27 cellular contexts compared by ENCODE assay signal in the genomic region with DNA sequence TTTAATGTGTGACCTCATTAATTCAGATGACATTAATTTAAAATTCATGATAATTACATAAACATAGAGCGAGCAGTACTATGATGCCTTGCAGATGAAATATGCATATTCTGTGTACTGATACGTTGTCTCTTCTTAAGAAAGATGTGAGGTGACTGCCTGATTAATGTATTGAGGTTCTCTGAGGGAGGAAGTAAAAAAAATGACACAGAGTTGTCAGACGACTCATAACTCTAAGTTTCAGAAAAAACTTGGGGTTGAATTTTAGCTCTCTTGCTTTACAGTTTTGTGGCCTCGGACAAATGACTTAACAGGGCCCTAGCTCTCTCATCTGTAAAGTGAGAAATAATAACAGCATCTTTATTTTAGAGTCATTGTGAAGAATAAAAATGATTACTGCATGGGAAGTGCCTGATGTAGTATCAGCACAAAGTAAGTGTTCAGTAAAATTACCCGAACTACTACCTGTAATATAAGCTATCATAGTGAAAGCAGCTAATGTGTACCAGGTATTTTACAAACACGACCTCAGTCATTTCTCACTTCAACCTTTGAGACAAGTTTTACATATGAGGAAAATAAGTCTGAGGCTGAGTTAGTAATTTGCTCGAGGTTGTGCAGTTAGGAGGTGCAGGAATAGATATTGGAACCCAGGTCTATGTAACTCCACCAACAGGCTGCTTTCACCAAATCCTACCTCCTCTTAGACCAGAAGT.
"Had no signal": no experiment of that assay in that cellular context is flagged by ENCODE, and none has a peak within 500 bp of the region (broad histone marks: within the 10 kb centered on the region; RNA-seq: fewer than 3 reads in every experiment).

No MANE protein-coding gene starts in this region.

- H3K4me3 ChIP-seq: ascending aorta, cardiac muscle cell had no signal

- H3K36me3 ChIP-seq: ascending aorta, cardiac muscle cell had no signal

- H3K27ac ChIP-seq: ascending aorta, cardiac muscle cell, VCaP had no signal

- ATAC-seq: activated CD8-positive, alpha-beta T cell treated with anti-CD3 and anti-CD28 coated beads for 36 hours; activated naive CD8-positive, alpha-beta T cell treated with anti-CD3 and anti-CD28 coated beads, Interleukin-2, amount 50 U/mL, for 24 hours; activated T-cell treated with anti-CD3 and anti-CD28 coated beads, Interleukin-2, amount 50 U/mL, for 4 hours; activated T-cell treated with anti-CD3 and anti-CD28 coated beads, Interleukin-2, amount 50 U/mL, for 72 hours; T-helper 17 cell had no signal

- H3K9me3 ChIP-seq: ascending aorta had no signal

- H3K27me3 ChIP-seq: ascending aorta, cardiac muscle cell had no signal

- DNase-seq: activated B cell treated with CpG ODN at 0.5 μM for 24 hours; activated CD4-positive, alpha-beta memory T cell treated with anti-CD3 and anti-CD28 coated beads for 36 hours; activated CD4-positive, alpha-beta T cell treated with anti-CD3 and anti-CD28 coated beads for 4 hours; activated CD4-positive, alpha-beta T cell treated with anti-CD3 and anti-CD28 coated beads, Interleukin-2, amount 10 ng/mL, durations not matched to agents 24 days and 14 days; activated CD4-positive, alpha-beta T cell treated with anti-CD3 and anti-CD28 coated beads, Interleukin-2, amount 50 U/mL, for 1 hour; activated CD4-positive, alpha-beta T cell treated with anti-CD3 and anti-CD28 coated beads, Interleukin-2, amount 50 U/mL, for 4 hours; activated CD4-positive, CD25-positive, alpha-beta regulatory T cell treated with anti-CD3 and anti-CD28 coated beads, Interleukin-2, amount 50 U/mL, for 72 hours; activated CD8-positive, alpha-beta memory T cell treated with anti-CD3 and anti-CD28 coated beads, Interleukin-2, amount 50 U/mL, for 4 hours; activated CD8-positive, alpha-beta T cell treated with anti-CD3 and anti-CD28 coated beads for 36 hours; activated effector memory CD4-positive, alpha-beta T cell treated with Interleukin-2 at 50 U/mL for 16 hours; activated gamma-delta T cell; activated naive CD4-positive, alpha-beta T cell treated with anti-CD3 and anti-CD28 coated beads, Interleukin-2, amount 10 ng/mL, durations not matched to agents 7 days and 5 days; activated naive CD4-positive, alpha-beta T cell treated with Interleukin-2 at 50 U/mL for 16 hours; activated naive CD8-positive, alpha-beta T cell treated with anti-CD3 and anti-CD28 coated beads, Interleukin-2, amount 10 ng/mL, durations not matched to agents 7 days and 5 days; activated naive CD8-positive, alpha-beta T cell treated with anti-CD3 and anti-CD28 coated beads, Interleukin-2, amount 50 U/mL, for 24 hours; activated T-cell treated with anti-CD3 and anti-CD28 coated beads for 4 hours; activated T-cell treated with anti-CD3 and anti-CD28 coated beads, Interleukin-2, amount 50 U/mL, for 1 hour; activated T-cell treated with anti-CD3 and anti-CD28 coated beads, Interleukin-2, amount 50 U/mL, for 4 hours; activated T-cell treated with anti-CD3 and anti-CD28 coated beads, Interleukin-2, amount 50 U/mL, for 72 hours; amygdala; anterior cingulate cortex; cerebellar nuclear complex; T-helper 17 cell; T1000 had no signal

- H3K4me1 ChIP-seq: ascending aorta had no signal
